In the genomic region with DNA sequence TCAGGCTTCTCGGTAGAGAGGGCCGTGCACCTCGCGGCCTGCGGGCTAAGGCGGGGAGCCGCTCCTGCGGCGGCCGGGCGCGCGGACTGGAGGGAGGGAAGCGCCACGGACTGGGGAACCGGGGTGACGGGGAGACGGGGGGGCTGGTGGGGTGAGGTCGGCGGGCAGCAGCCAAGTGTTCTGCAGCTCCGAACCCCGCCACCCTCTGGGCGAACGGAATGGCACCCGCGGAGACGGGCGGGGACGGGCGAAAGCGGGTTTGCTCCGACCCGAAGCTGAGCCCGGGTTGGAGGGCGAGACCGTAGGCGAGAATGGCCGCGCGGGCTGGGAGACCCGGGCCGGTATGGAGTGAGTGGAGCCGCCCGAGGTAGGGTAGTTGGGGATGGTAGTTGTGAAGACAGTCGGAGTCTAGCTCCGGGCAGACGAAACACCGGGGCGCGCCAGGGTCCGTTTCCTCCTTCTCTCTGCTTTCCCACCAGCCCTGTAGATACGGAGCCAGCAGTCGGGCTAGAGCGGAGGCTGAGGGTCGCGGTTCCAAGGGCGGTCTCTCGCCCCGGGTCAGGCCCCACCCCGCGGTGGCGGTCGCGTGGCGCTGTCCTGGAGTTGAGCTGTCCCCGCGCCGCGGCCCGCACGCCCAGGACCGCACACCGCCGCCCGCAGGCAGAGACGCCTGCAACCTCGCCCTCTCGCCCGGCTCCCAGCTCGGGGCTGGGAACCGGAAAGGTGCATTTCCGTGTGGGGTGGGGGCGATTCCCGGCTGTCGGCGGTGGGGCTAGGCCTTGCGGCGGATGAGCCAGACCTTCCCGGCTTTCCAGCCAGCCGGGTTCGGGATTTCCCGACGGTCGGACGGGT, we compare ENCODE assay signal across 8 cellular contexts.
A peak's percentile ranks its signal among the peaks of the same experiment; 100 is the strongest.
DNase-seq lines count a peak whose midpoint lies in the region; ATAC-seq and FAIRE-seq lines count a peak whose summit lies in the region.

No MANE protein-coding gene starts in this region.

- peak; percentile 70 for FAIRE-seq in HTR-8/SVneo (lab: Jason Lieb, UNC)

- H3K27ac ChIP-seq in BLaER1 treated with 17β-estradiol and CSF1 and Interleukin-3, amounts not matched to agents 10 nM and 100 nM, result no peak overlapping the region
- H3K27ac ChIP-seq in iPS-18a (ENCODE audit: low read length) (no peak overlapping the region), subcutaneous abdominal adipose tissue (ENCODE audit: low read depth, low read length) (no peak overlapping the region)

- H3K27ac Mint-ChIP-seq in activated naive CD4-positive, alpha-beta T cell treated with anti-CD3 and anti-CD28 coated beads, Interleukin-2, amount 10 ng/mL, durations not matched to agents 7 days and 5 days, result no peak overlapping the region

- H4K20me1 ChIP-seq in BLaER1 treated with 17β-estradiol and CSF1 and Interleukin-3, amounts not matched to agents 10 nM and 100 nM, result peaks cover 0 to 13% (median 0%) of the 10 kb centered on the region in 11 experiments; a peak in 5 of 22 replicates

- H3K4me2 ChIP-seq in BLaER1 treated with 17β-estradiol and CSF1 and Interleukin-3, amounts not matched to agents 10 nM and 100 nM, result peak overlapping the region; percentile 82 to 100 (median 97)

- H3K27me3 ChIP-seq in BLaER1 treated with 17β-estradiol and CSF1 and Interleukin-3, amounts not matched to agents 10 nM and 100 nM, result peaks cover 70 to 87% (median 83%) of the 10 kb centered on the region in 11 experiments
- H3K27me3 ChIP-seq in adipocyte (replicated peaks; ENCODE audit: control insufficient read depth, insufficient read depth, low read length) (peaks cover 11% of the 10 kb centered on the region), iPS-18a (ENCODE audit: control insufficient read depth, insufficient read depth, low read length) (peaks cover 90% of the 10 kb centered on the region), subcutaneous abdominal adipose tissue (ENCODE audit: control insufficient read depth in 5 of 5, insufficient read depth in 4 of 5, low read length in 5 of 5) (peaks cover 2 to 41% (median 17%) of the 10 kb centered on the region in 5 donors)

- no peaks in the 10 kb centered on the region for H3K36me3 ChIP-seq in BLaER1 treated with 17β-estradiol and CSF1 and Interleukin-3, amounts not matched to agents 10 nM and 100 nM
- H3K36me3 ChIP-seq in adipocyte (ENCODE audit: control insufficient read depth, insufficient read depth, low read length, severe bottlenecking), result no peaks in the 10 kb centered on the region
- H3K36me3 ChIP-seq in iPS-18a (ENCODE audit: control insufficient read depth, low read depth, low read length), result no peaks in the 10 kb centered on the region
- H3K36me3 ChIP-seq in subcutaneous abdominal adipose tissue (ENCODE audit: control insufficient read depth in 5 of 5, insufficient read depth in 5 of 5, low read length in 5 of 5), result no peaks in the 10 kb centered on the region

- H3K9me3 Mint-ChIP-seq in activated naive CD4-positive, alpha-beta T cell treated with anti-CD3 and anti-CD28 coated beads, Interleukin-2, amount 10 ng/mL, durations not matched to agents 7 days and 5 days, result no peaks in the 10 kb centered on the region

- DNase-seq in HTR-8/SVneo (ENCODE audit: insufficient read length, low spot score) (peak; percentile 31), adipocyte (ENCODE audit: low read depth) (peak; percentile 54)
- DNase-seq in stimulated activated naive CD4-positive, alpha-beta T cell treated with Interleukin-2 at 50 U/mL for 16 hours (lab: John Stamatoyannopoulos, UW), result no peak
- DNase-seq in activated naive CD4-positive, alpha-beta T cell treated with anti-CD3 and anti-CD28 coated beads, Interleukin-2, amount 10 ng/mL, durations not matched to agents 7 days and 5 days, result no peak

- peaks cover 59% of the 10 kb centered on the region for H3K27me3 Mint-ChIP-seq in activated naive CD4-positive, alpha-beta T cell treated with anti-CD3 and anti-CD28 coated beads, Interleukin-2, amount 10 ng/mL, durations not matched to agents 7 days and 5 days

- peak overlapping the region in 10 of 11 experiments; percentile 6 to 63 (median 43); a peak in 14 of 22 replicates for H3K9ac ChIP-seq in BLaER1 treated with 17β-estradiol and CSF1 and Interleukin-3, amounts not matched to agents 10 nM and 100 nM
- H3K9ac ChIP-seq in adipocyte (ENCODE audit: low read length) (peak overlapping the region; percentile 84), iPS-18a (ENCODE audit: low read length) (no peak overlapping the region), subcutaneous abdominal adipose tissue (ENCODE audit: low read length in 5 of 5) (peak overlapping the region in 2 of 5 donors; percentile 20 to 41)

- H3K9me3 ChIP-seq in BLaER1 treated with 17β-estradiol and CSF1 and Interleukin-3, amounts not matched to agents 10 nM and 100 nM (replicated peaks in 1 of 11), result peaks cover 0 to 10% (median 8%) of the 10 kb centered on the region in 11 experiments; a peak in 9 of 22 replicates
- H3K9me3 ChIP-seq in adipocyte (ENCODE audit: control insufficient read depth, low read length) (no peaks in the 10 kb centered on the region), iPS-18a (ENCODE audit: control insufficient read depth, low read depth, low read length) (no peaks in the 10 kb centered on the region), subcutaneous abdominal adipose tissue (ENCODE audit: control insufficient read depth in 5 of 5, low read length in 5 of 5) (no peaks in the 10 kb centered on the region)

- no peaks in the 10 kb centered on the region for H3K36me3 Mint-ChIP-seq in activated naive CD4-positive, alpha-beta T cell treated with anti-CD3 and anti-CD28 coated beads, Interleukin-2, amount 10 ng/mL, durations not matched to agents 7 days and 5 days

- peaks cover 6% of the 10 kb centered on the region for H3K4me1 Mint-ChIP-seq in activated naive CD4-positive, alpha-beta T cell treated with anti-CD3 and anti-CD28 coated beads, Interleukin-2, amount 10 ng/mL, durations not matched to agents 7 days and 5 days

- peak overlapping the region; percentile 52 to 72 (median 62) for H3K4me3 ChIP-seq in BLaER1 treated with 17β-estradiol and CSF1 and Interleukin-3, amounts not matched to agents 10 nM and 100 nM
- H3K4me3 ChIP-seq in adipocyte (ENCODE audit: low read length), result peak overlapping the region; percentile 82
- peak overlapping the region; percentile 53 for H3K4me3 ChIP-seq in iPS-18a (ENCODE audit: low read length)
- H3K4me3 ChIP-seq in subcutaneous abdominal adipose tissue (ENCODE audit: low read depth in 1 of 5, low read length in 5 of 5), result peak overlapping the region in 4 of 5 donors; percentile 59 to 80 (median 68)

- no peak for ATAC-seq in HG03196 (IDR thresholded peaks at IDR 0.05; ENCODE audit: unreplicated experiment)

- H3K4me3 Mint-ChIP-seq in activated naive CD4-positive, alpha-beta T cell treated with anti-CD3 and anti-CD28 coated beads, Interleukin-2, amount 10 ng/mL, durations not matched to agents 7 days and 5 days, result no peak overlapping the region

- peaks cover 12 to 36% (median 26%) of the 10 kb centered on the region in 10 experiments; a peak in 18 of 20 replicates for H3K4me1 ChIP-seq in BLaER1 treated with 17β-estradiol and CSF1 and Interleukin-3, amounts not matched to agents 10 nM and 100 nM
- H3K4me1 ChIP-seq in adipocyte (ENCODE audit: control insufficient read depth, insufficient read depth, low read length) (peaks cover 30% of the 10 kb centered on the region), iPS-18a (ENCODE audit: control insufficient read depth, low read depth, low read length) (peaks cover 7% of the 10 kb centered on the region), subcutaneous abdominal adipose tissue (ENCODE audit: control insufficient read depth in 5 of 5, insufficient read depth in 5 of 5, low read length in 5 of 5) (peaks cover 0 to 27% (median 23%) of the 10 kb centered on the region in 5 donors)

- CTCF ChIA-PET in activated naive CD4-positive, alpha-beta T cell treated with anti-CD3 and anti-CD28 coated beads, Interleukin-2, amount 10 ng/mL, durations not matched to agents 7 days and 5 days (lab: Charles Lee), result no interaction called here

Comparison
In these comparisons a context has a peak if more than half of its experiments do, and no peak if none do; other contexts are left out.
1. DNase-seq: peak in HTR-8/SVneo (single experiment) and adipocyte (single experiment); none in stimulated activated naive CD4-positive, alpha-beta T cell treated with Interleukin-2 at 50 U/mL for 16 hours (single experiment) and activated naive CD4-positive, alpha-beta T cell treated with anti-CD3 and anti-CD28 coated beads, Interleukin-2, amount 10 ng/mL, durations not matched to agents 7 days and 5 days (single experiment).
2. Peak in every context shown above with its lines, with median percentiles within 50 percentile points of each other: H3K4me3 ChIP-seq.